Comparison of ENCODE assay signal across 1 cellular context in the genomic region with DNA sequence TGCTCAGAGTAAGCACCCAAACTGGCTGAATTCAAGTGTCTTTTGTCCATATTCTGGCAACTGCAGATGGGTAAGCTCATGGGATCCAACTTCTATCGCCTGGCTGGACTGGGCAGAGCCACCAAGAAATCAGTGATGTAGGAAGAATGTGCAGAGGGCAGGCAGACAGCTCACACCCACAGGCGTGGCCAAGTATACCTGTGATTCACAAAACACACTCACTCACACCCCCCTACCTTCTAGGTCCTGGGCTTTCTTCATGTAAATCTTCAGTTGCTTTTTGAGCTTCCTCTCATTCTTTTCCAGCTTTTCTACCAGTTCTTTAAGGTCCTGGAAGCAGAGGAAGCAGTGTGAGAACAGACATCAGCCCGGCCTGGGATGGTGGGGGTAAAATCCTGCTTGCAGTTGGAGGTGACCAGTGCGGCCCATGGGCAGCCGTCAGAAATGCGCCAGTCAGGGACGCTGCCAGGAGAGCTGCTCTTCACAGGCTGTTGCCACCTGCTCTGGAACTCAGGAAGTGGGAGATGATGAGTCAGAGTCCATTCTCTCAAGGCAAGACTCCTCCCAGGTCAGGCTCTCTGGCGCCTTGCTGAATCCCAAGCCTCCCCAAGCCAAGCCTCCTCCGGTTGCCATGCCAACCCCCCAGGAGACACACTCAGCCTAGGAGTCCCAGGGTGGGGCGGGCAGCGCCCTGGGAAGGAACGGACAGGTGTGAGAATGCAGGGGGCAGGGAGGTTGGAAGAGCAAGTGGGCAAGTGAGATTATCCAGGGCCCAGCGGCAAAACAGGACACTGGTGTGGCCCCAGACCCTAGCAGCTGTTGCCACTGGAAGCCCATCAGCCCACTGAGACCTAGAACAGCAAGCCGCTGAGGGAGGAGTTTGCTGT.
TF ChIP-seq lines count a peak whose summit lies in the region.

No MANE protein-coding gene starts in this region.

TF ChIP-seq in H1, 55 proteins besides CTCF, POLR2A, EP300 and RAD21:
- TF ChIP-seq, protein P1, sequence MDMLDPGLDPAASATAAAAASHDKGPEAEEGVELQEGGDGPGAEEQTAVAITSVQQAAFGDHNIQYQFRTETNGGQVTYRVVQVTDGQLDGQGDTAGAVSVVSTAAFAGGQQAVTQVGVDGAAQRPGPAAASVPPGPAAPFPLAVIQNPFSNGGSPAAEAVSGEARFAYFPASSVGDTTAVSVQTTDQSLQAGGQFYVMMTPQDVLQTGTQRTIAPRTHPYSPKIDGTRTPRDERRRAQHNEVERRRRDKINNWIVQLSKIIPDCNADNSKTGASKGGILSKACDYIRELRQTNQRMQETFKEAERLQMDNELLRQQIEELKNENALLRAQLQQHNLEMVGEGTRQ (IDR thresholded peaks at IDR 0.05; ENCODE audit: low read length), result no peak
- TF ChIP-seq, protein P2, sequence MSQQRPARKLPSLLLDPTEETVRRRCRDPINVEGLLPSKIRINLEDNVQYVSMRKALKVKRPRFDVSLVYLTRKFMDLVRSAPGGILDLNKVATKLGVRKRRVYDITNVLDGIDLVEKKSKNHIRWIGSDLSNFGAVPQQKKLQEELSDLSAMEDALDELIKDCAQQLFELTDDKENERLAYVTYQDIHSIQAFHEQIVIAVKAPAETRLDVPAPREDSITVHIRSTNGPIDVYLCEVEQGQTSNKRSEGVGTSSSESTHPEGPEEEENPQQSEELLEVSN (IDR thresholded peaks at IDR 0.05), result no peak
- TF ChIP-seq TAF1 (IDR thresholded peaks at IDR 0.05; ENCODE audit: low read depth, low read length), result 0 out of 2 replicates have a peak, but pooled peaks have one; percentile 27
- peak; percentile 57; the same call in 1 of the 2 replicates for TF ChIP-seq JUND (IDR thresholded peaks at IDR 0.05; ENCODE audit: low read length)
- TF ChIP-seq EGR1 (IDR thresholded peaks at IDR 0.05; ENCODE audit: borderline replicate concordance, low read depth, low read length), result no peak
- TF ChIP-seq SUZ12 (IDR thresholded peaks at IDR 0.05; ENCODE audit: low read length), result no peak
- no peak for TF ChIP-seq RXRA (IDR thresholded peaks at IDR 0.05; ENCODE audit: insufficient read depth, low read depth, low read length)
- TF ChIP-seq TBP (IDR thresholded peaks at IDR 0.05; ENCODE audit: low read depth, low read length), result no peak
- TF ChIP-seq HDAC6 (IDR thresholded peaks at IDR 0.05; ENCODE audit: low read depth, low read length), result no peak
- TF ChIP-seq POLR2AphosphoS5 (IDR thresholded peaks at IDR 0.05; ENCODE audit: low read depth, low read length), result no peak
- no peak for TF ChIP-seq HDAC2 (IDR thresholded peaks at IDR 0.05; ENCODE audit: borderline replicate concordance in 1 of 2, low read depth in 2 of 2, low read length in 2 of 2)
- no peak for TF ChIP-seq CHD1 (IDR thresholded peaks at IDR 0.05; ENCODE audit: low read depth, low read length)
- TF ChIP-seq SP2 (IDR thresholded peaks at IDR 0.05; ENCODE audit: low read length), result no peak
- no peak for TF ChIP-seq CHD2 (IDR thresholded peaks at IDR 0.05; ENCODE audit: low read length)
- TF ChIP-seq, protein P3, sequence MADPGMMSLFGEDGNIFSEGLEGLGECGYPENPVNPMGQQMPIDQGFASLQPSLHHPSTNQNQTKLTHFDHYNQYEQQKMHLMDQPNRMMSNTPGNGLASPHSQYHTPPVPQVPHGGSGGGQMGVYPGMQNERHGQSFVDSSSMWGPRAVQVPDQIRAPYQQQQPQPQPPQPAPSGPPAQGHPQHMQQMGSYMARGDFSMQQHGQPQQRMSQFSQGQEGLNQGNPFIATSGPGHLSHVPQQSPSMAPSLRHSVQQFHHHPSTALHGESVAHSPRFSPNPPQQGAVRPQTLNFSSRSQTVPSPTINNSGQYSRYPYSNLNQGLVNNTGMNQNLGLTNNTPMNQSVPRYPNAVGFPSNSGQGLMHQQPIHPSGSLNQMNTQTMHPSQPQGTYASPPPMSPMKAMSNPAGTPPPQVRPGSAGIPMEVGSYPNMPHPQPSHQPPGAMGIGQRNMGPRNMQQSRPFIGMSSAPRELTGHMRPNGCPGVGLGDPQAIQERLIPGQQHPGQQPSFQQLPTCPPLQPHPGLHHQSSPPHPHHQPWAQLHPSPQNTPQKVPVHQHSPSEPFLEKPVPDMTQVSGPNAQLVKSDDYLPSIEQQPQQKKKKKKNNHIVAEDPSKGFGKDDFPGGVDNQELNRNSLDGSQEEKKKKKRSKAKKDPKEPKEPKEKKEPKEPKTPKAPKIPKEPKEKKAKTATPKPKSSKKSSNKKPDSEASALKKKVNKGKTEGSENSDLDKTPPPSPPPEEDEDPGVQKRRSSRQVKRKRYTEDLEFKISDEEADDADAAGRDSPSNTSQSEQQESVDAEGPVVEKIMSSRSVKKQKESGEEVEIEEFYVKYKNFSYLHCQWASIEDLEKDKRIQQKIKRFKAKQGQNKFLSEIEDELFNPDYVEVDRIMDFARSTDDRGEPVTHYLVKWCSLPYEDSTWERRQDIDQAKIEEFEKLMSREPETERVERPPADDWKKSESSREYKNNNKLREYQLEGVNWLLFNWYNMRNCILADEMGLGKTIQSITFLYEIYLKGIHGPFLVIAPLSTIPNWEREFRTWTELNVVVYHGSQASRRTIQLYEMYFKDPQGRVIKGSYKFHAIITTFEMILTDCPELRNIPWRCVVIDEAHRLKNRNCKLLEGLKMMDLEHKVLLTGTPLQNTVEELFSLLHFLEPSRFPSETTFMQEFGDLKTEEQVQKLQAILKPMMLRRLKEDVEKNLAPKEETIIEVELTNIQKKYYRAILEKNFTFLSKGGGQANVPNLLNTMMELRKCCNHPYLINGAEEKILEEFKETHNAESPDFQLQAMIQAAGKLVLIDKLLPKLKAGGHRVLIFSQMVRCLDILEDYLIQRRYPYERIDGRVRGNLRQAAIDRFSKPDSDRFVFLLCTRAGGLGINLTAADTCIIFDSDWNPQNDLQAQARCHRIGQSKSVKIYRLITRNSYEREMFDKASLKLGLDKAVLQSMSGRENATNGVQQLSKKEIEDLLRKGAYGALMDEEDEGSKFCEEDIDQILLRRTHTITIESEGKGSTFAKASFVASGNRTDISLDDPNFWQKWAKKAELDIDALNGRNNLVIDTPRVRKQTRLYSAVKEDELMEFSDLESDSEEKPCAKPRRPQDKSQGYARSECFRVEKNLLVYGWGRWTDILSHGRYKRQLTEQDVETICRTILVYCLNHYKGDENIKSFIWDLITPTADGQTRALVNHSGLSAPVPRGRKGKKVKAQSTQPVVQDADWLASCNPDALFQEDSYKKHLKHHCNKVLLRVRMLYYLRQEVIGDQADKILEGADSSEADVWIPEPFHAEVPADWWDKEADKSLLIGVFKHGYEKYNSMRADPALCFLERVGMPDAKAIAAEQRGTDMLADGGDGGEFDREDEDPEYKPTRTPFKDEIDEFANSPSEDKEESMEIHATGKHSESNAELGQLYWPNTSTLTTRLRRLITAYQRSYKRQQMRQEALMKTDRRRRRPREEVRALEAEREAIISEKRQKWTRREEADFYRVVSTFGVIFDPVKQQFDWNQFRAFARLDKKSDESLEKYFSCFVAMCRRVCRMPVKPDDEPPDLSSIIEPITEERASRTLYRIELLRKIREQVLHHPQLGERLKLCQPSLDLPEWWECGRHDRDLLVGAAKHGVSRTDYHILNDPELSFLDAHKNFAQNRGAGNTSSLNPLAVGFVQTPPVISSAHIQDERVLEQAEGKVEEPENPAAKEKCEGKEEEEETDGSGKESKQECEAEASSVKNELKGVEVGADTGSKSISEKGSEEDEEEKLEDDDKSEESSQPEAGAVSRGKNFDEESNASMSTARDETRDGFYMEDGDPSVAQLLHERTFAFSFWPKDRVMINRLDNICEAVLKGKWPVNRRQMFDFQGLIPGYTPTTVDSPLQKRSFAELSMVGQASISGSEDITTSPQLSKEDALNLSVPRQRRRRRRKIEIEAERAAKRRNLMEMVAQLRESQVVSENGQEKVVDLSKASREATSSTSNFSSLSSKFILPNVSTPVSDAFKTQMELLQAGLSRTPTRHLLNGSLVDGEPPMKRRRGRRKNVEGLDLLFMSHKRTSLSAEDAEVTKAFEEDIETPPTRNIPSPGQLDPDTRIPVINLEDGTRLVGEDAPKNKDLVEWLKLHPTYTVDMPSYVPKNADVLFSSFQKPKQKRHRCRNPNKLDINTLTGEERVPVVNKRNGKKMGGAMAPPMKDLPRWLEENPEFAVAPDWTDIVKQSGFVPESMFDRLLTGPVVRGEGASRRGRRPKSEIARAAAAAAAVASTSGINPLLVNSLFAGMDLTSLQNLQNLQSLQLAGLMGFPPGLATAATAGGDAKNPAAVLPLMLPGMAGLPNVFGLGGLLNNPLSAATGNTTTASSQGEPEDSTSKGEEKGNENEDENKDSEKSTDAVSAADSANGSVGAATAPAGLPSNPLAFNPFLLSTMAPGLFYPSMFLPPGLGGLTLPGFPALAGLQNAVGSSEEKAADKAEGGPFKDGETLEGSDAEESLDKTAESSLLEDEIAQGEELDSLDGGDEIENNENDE (IDR thresholded peaks at IDR 0.05; ENCODE audit: insufficient replicate concordance, low read length), result no peak
- TF ChIP-seq TAF7 (optimal IDR thresholded peaks at IDR 0.05; ENCODE audit: borderline replicate concordance, low read depth, low read length), result no peak
- TF ChIP-seq KDM1A (IDR thresholded peaks at IDR 0.05; ENCODE audit: borderline replicate concordance, low read length), result no peak
- no peak for TF ChIP-seq EZH2 (IDR thresholded peaks at IDR 0.05; ENCODE audit: low read depth, low read length, severe bottlenecking)
